ENCODE assay signal across 1 cellular context in genomic region chr4:788006-788635, GRCh38.
A peak's percentile ranks its signal among the peaks of the same experiment; 100 is the strongest.
TF ChIP-seq lines count a peak whose summit lies in the region.

No MANE protein-coding gene starts in this region.

TF ChIP-seq in HepG2, 621 proteins besides CTCF, POLR2A, EP300 and RAD21 (continued from another document):
- TF ChIP-seq ELF3 (CRISPR knock-in tag; IDR thresholded peaks at IDR 0.05): peak; percentile 7; the same call in 1 of the 2 replicates
- peak; percentile 91 for TF ChIP-seq AKAP8 (CRISPR knock-in tag; IDR thresholded peaks at IDR 0.05)
- TF ChIP-seq, protein P1, sequence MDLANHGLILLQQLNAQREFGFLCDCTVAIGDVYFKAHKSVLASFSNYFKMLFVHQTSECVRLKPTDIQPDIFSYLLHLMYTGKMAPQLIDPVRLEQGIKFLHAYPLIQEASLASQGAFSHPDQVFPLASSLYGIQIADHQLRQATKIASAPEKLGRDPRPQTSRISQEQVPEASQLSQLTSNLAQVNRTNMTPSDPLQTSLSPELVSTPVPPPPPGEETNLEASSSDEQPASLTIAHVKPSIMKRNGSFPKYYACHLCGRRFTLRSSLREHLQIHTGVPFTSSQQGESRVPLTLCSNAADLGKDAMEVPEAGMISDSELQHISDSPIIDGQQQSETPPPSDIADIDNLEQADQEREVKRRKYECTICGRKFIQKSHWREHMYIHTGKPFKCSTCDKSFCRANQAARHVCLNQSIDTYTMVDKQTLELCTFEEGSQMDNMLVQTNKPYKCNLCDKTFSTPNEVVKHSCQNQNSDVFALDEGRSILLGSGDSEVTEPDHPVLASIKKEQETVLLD (CRISPR knock-in tag; IDR thresholded peaks at IDR 0.05; ENCODE audit: low read depth): 0 out of 2 replicates have a peak, but pooled peaks have one; percentile 23
